Comparison of ENCODE assay signal across 11 cellular contexts in genomic region chr3:152235709-152236298, GRCh38. TPM values are rescaled to one million over a fixed set of nuclear protein-coding genes. Genes with fewer than 3 reads are reported as not detected.
DNase-seq lines count a peak whose midpoint lies in the region; ATAC-seq and TF ChIP-seq lines count a peak whose summit lies in the region.
"Had no signal": no experiment of that assay in that cellular context is flagged by ENCODE, and none has a peak within 500 bp of the region (broad histone marks: within the 10 kb centered on the region; RNA-seq: fewer than 3 reads in every experiment).

No MANE protein-coding gene starts in this region.

- no peaks in the 10 kb centered on the region for H3K27me3 Mint-ChIP-seq in CD4-positive, alpha-beta memory T cell
- H3K27me3 Mint-ChIP-seq in H9 (ENCODE audit: low read depth) = no peaks in the 10 kb centered on the region

- H3K4ac ChIP-seq in H9 (ENCODE audit: low read depth, low read length) = no peak overlapping the region

- POLR2A ChIA-PET in CD4-positive, alpha-beta memory T cell (lab: Charles Lee; ENCODE audit: partially characterized antibody) = interaction anchor here (1.0 to 12.0 kb wide), 4 partner anchors 9 to 40 kb away, joined by 3 to 193 read pairs (median 12); partner anchors contain the start of gene MBNL1

- no peak for ATAC-seq in HG03135 (IDR thresholded peaks at IDR 0.05; ENCODE audit: unreplicated experiment)
- ATAC-seq: lower lobe of right lung had no signal

- WGBS in H9 (ENCODE audit: extremely low coverage, insufficient read length, low lambda C conversion rate) = no CpG with 5 or more reads among the region's 1 CpG

- no peak overlapping the region for H2BK120ac ChIP-seq in H9 (ENCODE audit: low read depth, low read length, poor library complexity, severe bottlenecking)

- no peaks in the 10 kb centered on the region for H3K36me3 Mint-ChIP-seq in CD4-positive, alpha-beta memory T cell
- H3K36me3 Mint-ChIP-seq in H9 (ENCODE audit: insufficient read depth in 1 of 3, low read depth in 3 of 3) = no peaks in the 10 kb centered on the region

- H3T11ph ChIP-seq in H9 (ENCODE audit: low read length) = no peak overlapping the region

- no peak overlapping the region for H3K4me2 ChIP-seq in H9 (ENCODE audit: insufficient read depth, insufficient read length, low read length)

- H3K9me3 ChIP-seq in CD4-positive, alpha-beta memory T cell (ENCODE audit: control insufficient read depth in 1 of 2, low read length in 2 of 2) = no peaks in the 10 kb centered on the region
- H3K9me3 ChIP-seq in SJSA1 (replicated peaks) (no peaks in the 10 kb centered on the region), ascending aorta (no peaks in the 10 kb centered on the region), H9 (ENCODE audit: control insufficient read depth, low read depth, low read length) (no peaks in the 10 kb centered on the region)
- H3K9me3 ChIP-seq: lower lobe of right lung, thyroid gland had no signal

- CTCF ChIA-PET in CD4-positive, alpha-beta memory T cell (lab: Charles Lee; ENCODE audit: partially characterized antibody) = no interaction called here

- no peak overlapping the region for H2BK20ac ChIP-seq in H9 (ENCODE audit: low read depth, low read length, poor library complexity, severe bottlenecking)

- no peak overlapping the region for H4K91ac ChIP-seq in H9 (ENCODE audit: insufficient read length, low read depth, low read length)

- H3K23me2 ChIP-seq in H9 (ENCODE audit: insufficient read length, low read depth, low read length, poor library complexity, severe bottlenecking) = no peaks in the 10 kb centered on the region

- H3K14ac ChIP-seq in H9 (ENCODE audit: insufficient read depth, low read length) = no peak overlapping the region

- no peaks in the 10 kb centered on the region for H3K27me3 ChIP-seq in CD4-positive, alpha-beta memory T cell (ENCODE audit: insufficient read depth, low read length)
- no peaks in the 10 kb centered on the region for H3K27me3 ChIP-seq in SJSA1 (replicated peaks)
- no peaks in the 10 kb centered on the region for H3K27me3 ChIP-seq in ascending aorta
- no peaks in the 10 kb centered on the region for H3K27me3 ChIP-seq in H9 (ENCODE audit: insufficient read depth, low read length)
- H3K27me3 ChIP-seq: dorsolateral prefrontal cortex, thyroid gland had no signal

- H3K9ac ChIP-seq in H9 (ENCODE audit: extremely low read depth, insufficient read length, low read length) = no peak overlapping the region

- peaks cover 0 to 4% (median 2%) of the 10 kb centered on the region in 8 donors for H3K9me3 Mint-ChIP-seq in CD4-positive, alpha-beta memory T cell
- H3K9me3 Mint-ChIP-seq in H9 = no peaks in the 10 kb centered on the region; a peak in 1 of 5 replicates

- H2BK12ac ChIP-seq in H9 (ENCODE audit: insufficient read length, low read depth, low read length) = no peak overlapping the region

- no peak overlapping the region for H2AK5ac ChIP-seq in H9 (ENCODE audit: insufficient read length, low read length)

- H2BK15ac ChIP-seq in H9 (ENCODE audit: low read depth, low read length) = no peak overlapping the region

- no peak overlapping the region for H3K4me3 ChIP-seq in CD4-positive, alpha-beta memory T cell (ENCODE audit: low read length in 2 of 2)
- H3K4me3 ChIP-seq in SJSA1 = no peak overlapping the region
- H3K4me3 ChIP-seq in fibroblast of pulmonary artery (replicated peaks; ENCODE audit: low read depth, low read length) = no peak overlapping the region
- H3K4me3 ChIP-seq in ascending aorta = no peak overlapping the region
- H3K4me3 ChIP-seq: dorsolateral prefrontal cortex, lower lobe of right lung, thyroid gland had no signal

- no peak for DNase-seq in CD4-positive, alpha-beta memory T cell
- peak; percentile 53 for DNase-seq in HCEC 1CT
- DNase-seq in SJSA1 (ENCODE audit: low read depth in 1 of 2, low spot score in 2 of 2) = peak in 1 of 2 experiments; percentile 64
- DNase-seq in fibroblast of pulmonary artery (ENCODE audit: low read depth) = peak; percentile 39
- no peak for DNase-seq in ascending aorta (ENCODE audit: low spot score in 2 of 2)
- DNase-seq in H9 = no peak
- no peak for DNase-seq in activated CD4-positive, alpha-beta T cell treated with anti-CD3 and anti-CD28 coated beads for 4 hours
- DNase-seq: dorsolateral prefrontal cortex, lower lobe of right lung had no signal

- peak overlapping the region in 6 of 7 donors; percentile 49 to 92 (median 80) for H3K27ac Mint-ChIP-seq in CD4-positive, alpha-beta memory T cell
- H3K27ac Mint-ChIP-seq in H9 = no peak overlapping the region

- no peaks in the 10 kb centered on the region for H3K79me1 ChIP-seq in H9 (ENCODE audit: insufficient read depth, low read depth, low read length, poor library complexity, severe bottlenecking)

- peak overlapping the region in 5 of 8 donors; percentile 8 to 74 (median 26) for H3K4me3 Mint-ChIP-seq in CD4-positive, alpha-beta memory T cell
- H3K4me3 Mint-ChIP-seq in H9 = no peak overlapping the region

- H4K5ac ChIP-seq in H9 (ENCODE audit: insufficient read length, low read depth, low read length) = no peak overlapping the region

- H2AFZ ChIP-seq in H9 (ENCODE audit: low read length) = no peak overlapping the region

- no peak overlapping the region for H3K56ac ChIP-seq in H9 (ENCODE audit: insufficient read length, low read depth, low read length)

- intact Hi-C loops in CD4-positive, alpha-beta memory T cell (cut with micrococcal nuclease) = loop anchor here (1.0 kb wide), 1 partner anchor 9 kb away; no protein-coding TSS in a partner anchor
- intact Hi-C loops in ascending aorta (cut with DNase I) = no loop called here

- no peak overlapping the region for H3K23ac ChIP-seq in H9 (ENCODE audit: insufficient read length, low read depth, low read length)

- H3K79me2 ChIP-seq in H9 (ENCODE audit: insufficient read depth, low read length) = no peaks in the 10 kb centered on the region

- no peaks in the 10 kb centered on the region for H4K20me1 ChIP-seq in H9 (ENCODE audit: control insufficient read depth, insufficient read depth, insufficient read length)

- TF ChIP-seq CTCF in fibroblast of pulmonary artery (IDR thresholded peaks at IDR 0.05; ENCODE audit: low read length, missing control alignments) (no peak), ascending aorta (IDR thresholded peaks at IDR 0.05) (no peak), H9 (conservative IDR thresholded peaks at IDR 0.05) (no peak)

- H3K27ac ChIP-seq in CD4-positive, alpha-beta memory T cell (ENCODE audit: low read depth, low read length) = no peak overlapping the region
- peak overlapping the region; percentile 87 for H3K27ac ChIP-seq in SJSA1
- H3K27ac ChIP-seq in ascending aorta = no peak overlapping the region
- H3K27ac ChIP-seq in H9 (ENCODE audit: insufficient read length, low read depth, low read length) = no peak overlapping the region
- H3K27ac ChIP-seq: dorsolateral prefrontal cortex, lower lobe of right lung, thyroid gland had no signal

- H3K4me1 ChIP-seq in CD4-positive, alpha-beta memory T cell (ENCODE audit: insufficient read depth, low read length) = peaks cover 72% of the 10 kb centered on the region
- H3K4me1 ChIP-seq in SJSA1 (replicated peaks) (peaks cover 35% of the 10 kb centered on the region), ascending aorta (peaks cover 0 to 4% of the 10 kb centered on the region in 2 donors), H9 (ENCODE audit: insufficient read depth, low read length) (no peaks in the 10 kb centered on the region)
- H3K4me1 ChIP-seq: thyroid gland had no signal

- H3K18ac ChIP-seq in H9 (ENCODE audit: insufficient read length, low read depth, low read length) = no peak overlapping the region

- H4K8ac ChIP-seq in H9 (replicated peaks; ENCODE audit: insufficient read length, low read depth, low read length) = no peak overlapping the region

- peaks cover 55 to 83% (median 68%) of the 10 kb centered on the region in 4 donors for H3K4me1 Mint-ChIP-seq in CD4-positive, alpha-beta memory T cell
- no peaks in the 10 kb centered on the region for H3K4me1 Mint-ChIP-seq in H9

- no peak overlapping the region for H2BK5ac ChIP-seq in H9 (ENCODE audit: insufficient read length, low read length)

- no peaks in the 10 kb centered on the region for H3K36me3 ChIP-seq in CD4-positive, alpha-beta memory T cell (ENCODE audit: insufficient read depth, low read length)
- H3K36me3 ChIP-seq in SJSA1 = no peaks in the 10 kb centered on the region
- H3K36me3 ChIP-seq in ascending aorta = no peaks in the 10 kb centered on the region
- H3K36me3 ChIP-seq: lower lobe of right lung, thyroid gland had no signal

RNA-seq across cellular contexts. Expression of gene MBNL1, which starts 32.9 kb away (rescaled TPM):
- total RNA-seq in CD4-positive, alpha-beta memory T cell = 100 to 1,000 TPM; 420 to 430 TPM
- 100 to 1,000 TPM; 289 to 302 TPM for polyA plus RNA-seq in CD4-positive, alpha-beta memory T cell
- total RNA-seq in SJSA1 (2014; rRNA removed; shearing (Covaris generic)) = 158 and 317 TPM in 2 replicates
- total RNA-seq in ascending aorta (350 TPM), H9 (2021) (14.9 and 15.2 TPM in 2 replicates)

Comparison
In these comparisons a context has a peak if more than half of its experiments do, and no peak if none do; other contexts are left out.
1. DNase-seq: peak in HCEC 1CT (single experiment) and fibroblast of pulmonary artery (single experiment); none in CD4-positive, alpha-beta memory T cell (0 of 5), ascending aorta (0 of 2), H9 (single experiment) and activated CD4-positive, alpha-beta T cell treated with anti-CD3 and anti-CD28 coated beads for 4 hours (0 of 2).
2. H3K27ac Mint-ChIP-seq: peak in CD4-positive, alpha-beta memory T cell (6 of 7); none in H9 (0 of 3).
3. H3K4me3 Mint-ChIP-seq: peak in CD4-positive, alpha-beta memory T cell (5 of 8); none in H9 (0 of 2).